ENCODE assay signal across 1 cellular context in the genomic region with DNA sequence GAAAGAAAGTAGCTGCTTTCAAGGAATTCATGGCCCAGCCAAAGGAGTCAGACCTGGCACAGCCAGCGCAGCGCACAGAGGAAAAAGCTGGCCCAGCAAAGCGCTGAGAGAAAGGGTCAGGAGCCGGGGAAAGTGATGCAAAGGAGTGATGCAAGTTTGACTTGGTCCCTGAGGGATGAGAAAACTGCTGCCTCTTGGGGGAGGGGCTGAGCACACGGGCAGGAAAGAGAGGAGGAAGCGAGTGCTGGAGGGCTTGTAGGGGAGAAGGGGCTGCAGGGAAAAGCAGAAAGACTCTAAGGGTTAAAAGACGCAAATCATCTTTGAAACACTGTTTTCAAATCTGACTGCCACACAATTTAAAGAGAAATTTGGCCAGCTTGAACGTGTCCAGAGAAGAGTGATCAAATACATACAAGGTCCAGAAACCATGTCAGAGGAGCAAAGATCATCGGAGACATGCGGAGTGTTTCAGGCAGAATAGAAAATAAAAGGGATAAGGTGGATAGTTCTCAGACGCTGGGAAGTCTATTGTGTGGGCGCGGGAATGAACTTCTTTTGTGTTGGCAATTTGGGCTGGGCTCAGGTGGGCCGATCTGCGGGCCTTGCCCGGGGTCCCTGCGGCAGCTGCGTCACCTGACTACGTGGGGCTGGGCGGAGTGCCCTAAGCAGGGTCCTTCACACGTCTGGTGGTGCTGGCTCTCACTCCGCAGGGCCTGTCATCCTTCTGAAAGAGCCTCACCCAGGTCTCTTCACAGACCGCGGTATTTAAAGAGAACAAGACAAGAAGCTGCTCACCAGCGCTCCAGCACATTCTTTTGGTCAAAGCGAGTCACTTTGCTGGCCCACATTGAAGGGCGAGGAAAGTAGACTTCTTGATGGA.
A peak's percentile ranks its signal among the peaks of the same experiment; 100 is the strongest.
TF ChIP-seq lines count a peak whose summit lies in the region.

No MANE protein-coding gene starts in this region.

TF ChIP-seq in K562, 482 proteins besides CTCF, POLR2A, EP300 and RAD21:
- TF ChIP-seq POLR2H (tag; IDR thresholded peaks at IDR 0.05; ENCODE audit: low read depth) (no peak), HDGF (IDR thresholded peaks at IDR 0.05) (no peak)
- TF ChIP-seq, protein P1, sequence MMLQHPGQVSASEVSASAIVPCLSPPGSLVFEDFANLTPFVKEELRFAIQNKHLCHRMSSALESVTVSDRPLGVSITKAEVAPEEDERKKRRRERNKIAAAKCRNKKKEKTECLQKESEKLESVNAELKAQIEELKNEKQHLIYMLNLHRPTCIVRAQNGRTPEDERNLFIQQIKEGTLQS (IDR thresholded peaks at IDR 0.05): peak; percentile 17; the same call in 1 of the 2 replicates
- TF ChIP-seq, protein P1 (CRISPR knock-in tag; conservative IDR thresholded peaks at IDR 0.05): no peak
